ENCODE assay signal across 1 cellular context in genomic region chr4:6469898-6470501, GRCh38.
TF ChIP-seq lines count a peak whose summit lies in the region.

No MANE protein-coding gene starts in this region.

TF ChIP-seq in GM23338, 12 proteins besides CTCF, POLR2A, EP300 and RAD21 (continued from another document):
- TF ChIP-seq REST (IDR thresholded peaks at IDR 0.05; ENCODE audit: unreplicated experiment) (no peak), CREB1 (CRISPR knock-in tag; IDR thresholded peaks at IDR 0.05; ENCODE audit: low read depth) (no peak)
